ENCODE assay signal across 32 cellular contexts in the genomic region with DNA sequence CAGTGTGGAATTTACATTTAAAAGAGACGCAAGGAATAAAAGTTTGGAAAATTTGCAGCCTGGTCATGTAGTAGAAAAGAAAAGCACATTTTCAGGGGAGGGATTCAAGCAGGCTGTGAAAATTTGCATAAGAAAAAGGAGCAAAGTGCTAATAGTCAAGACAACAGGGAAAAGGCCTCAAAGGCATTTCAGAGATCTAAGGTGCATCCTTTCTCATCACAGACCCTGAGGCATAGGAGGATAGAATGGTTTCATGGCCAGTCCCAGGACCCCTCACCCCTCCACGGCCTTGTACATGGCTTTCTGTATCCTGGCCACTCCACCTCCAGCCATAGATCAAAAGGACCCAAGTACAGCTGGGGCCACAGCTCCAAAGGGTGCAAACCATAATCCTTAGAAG.
"Had no signal": no experiment of that assay in that cellular context is flagged by ENCODE, and none has a peak within 500 bp of the region (broad histone marks: within the 10 kb centered on the region; RNA-seq: fewer than 3 reads in every experiment).

No MANE protein-coding gene starts in this region.

- H3K4me3 Mint-ChIP-seq: activated B cell treated with CpG ODN at 0.5 μM for 24 hours; activated CD4-positive, alpha-beta memory T cell treated with anti-CD3 and anti-CD28 coated beads for 36 hours; activated CD4-positive, alpha-beta T cell treated with anti-CD3 and anti-CD28 coated beads for 36 hours; activated CD4-positive, alpha-beta T cell treated with anti-CD3 and anti-CD28 coated beads, Interleukin-2, amount 10 ng/mL, durations not matched to agents 24 days and 14 days; activated CD8-positive, alpha-beta memory T cell treated with anti-CD3 and anti-CD28 coated beads, Interleukin-2, amount 10 ng/mL, durations not matched to agents 7 days and 5 days; activated CD8-positive, alpha-beta T cell treated with anti-CD3 and anti-CD28 coated beads, Interleukin-2, amount 10 ng/mL, durations not matched to agents 7 days and 5 days; activated naive CD4-positive, alpha-beta T cell treated with anti-CD3 and anti-CD28 coated beads for 36 hours; activated naive CD4-positive, alpha-beta T cell treated with anti-CD3 and anti-CD28 coated beads, Interleukin-2, amount 50 U/mL, for 24 hours; activated naive CD8-positive, alpha-beta T cell treated with anti-CD3 and anti-CD28 coated beads for 36 hours; activated naive CD8-positive, alpha-beta T cell treated with anti-CD3 and anti-CD28 coated beads, Interleukin-2, amount 50 U/mL, for 24 hours; activated T-helper 1 cell treated with anti-CD3 and anti-CD28 coated beads, Interleukin-12 subunit alpha, Interleukin-12 subunit beta, Interleukin-2, Interleukin-4 antibody, amounts not matched to agents 30 ng/mL and 10 ng/mL and 1 ng/mL, durations not matched to agents 14 hours and 24 hours and 36 hours; effector memory CD8-positive, alpha-beta T cell had no signal

- H3K27me3 Mint-ChIP-seq: activated B cell treated with CpG ODN at 0.5 μM for 24 hours; activated CD4-positive, alpha-beta memory T cell treated with anti-CD3 and anti-CD28 coated beads for 36 hours; activated CD4-positive, alpha-beta T cell treated with anti-CD3 and anti-CD28 coated beads for 36 hours; activated CD4-positive, alpha-beta T cell treated with anti-CD3 and anti-CD28 coated beads, Interleukin-2, amount 10 ng/mL, durations not matched to agents 24 days and 14 days; activated CD8-positive, alpha-beta memory T cell treated with anti-CD3 and anti-CD28 coated beads, Interleukin-2, amount 10 ng/mL, durations not matched to agents 7 days and 5 days; activated naive CD4-positive, alpha-beta T cell treated with anti-CD3 and anti-CD28 coated beads, Interleukin-2, amount 50 U/mL, for 24 hours; activated naive CD8-positive, alpha-beta T cell treated with anti-CD3 and anti-CD28 coated beads for 36 hours; activated naive CD8-positive, alpha-beta T cell treated with anti-CD3 and anti-CD28 coated beads, Interleukin-2, amount 50 U/mL, for 24 hours; effector memory CD8-positive, alpha-beta T cell had no signal

- H3K27ac Mint-ChIP-seq: activated B cell treated with CpG ODN at 0.5 μM for 24 hours; activated CD4-positive, alpha-beta memory T cell treated with anti-CD3 and anti-CD28 coated beads for 36 hours; activated CD4-positive, alpha-beta T cell treated with anti-CD3 and anti-CD28 coated beads for 36 hours; activated CD4-positive, alpha-beta T cell treated with anti-CD3 and anti-CD28 coated beads, Interleukin-2, amount 10 ng/mL, durations not matched to agents 24 days and 14 days; activated CD8-positive, alpha-beta memory T cell treated with anti-CD3 and anti-CD28 coated beads, Interleukin-2, amount 10 ng/mL, durations not matched to agents 7 days and 5 days; activated CD8-positive, alpha-beta T cell treated with anti-CD3 and anti-CD28 coated beads, Interleukin-2, amount 10 ng/mL, durations not matched to agents 7 days and 5 days; activated naive CD4-positive, alpha-beta T cell treated with anti-CD3 and anti-CD28 coated beads for 36 hours; activated naive CD4-positive, alpha-beta T cell treated with anti-CD3 and anti-CD28 coated beads, Interleukin-2, amount 50 U/mL, for 24 hours; activated naive CD8-positive, alpha-beta T cell treated with anti-CD3 and anti-CD28 coated beads for 36 hours; activated naive CD8-positive, alpha-beta T cell treated with anti-CD3 and anti-CD28 coated beads, Interleukin-2, amount 50 U/mL, for 24 hours; activated T-helper 1 cell treated with anti-CD3 and anti-CD28 coated beads, Interleukin-12 subunit alpha, Interleukin-12 subunit beta, Interleukin-2, Interleukin-4 antibody, amounts not matched to agents 30 ng/mL and 10 ng/mL and 1 ng/mL, durations not matched to agents 14 hours and 24 hours and 36 hours; activated T-helper 2 cell treated with anti-CD3 and anti-CD28 coated beads, Interferon-gamma antibody, Interleukin-2, Interleukin-4, amounts not matched to agents 10 μg/mL and 5 μg/mL and 100 μg/mL, durations not matched to agents 14 hours and 24 hours and 36 hours; effector memory CD8-positive, alpha-beta T cell had no signal

- H3K4me1 Mint-ChIP-seq: activated B cell treated with CpG ODN at 0.5 μM for 24 hours; activated CD4-positive, alpha-beta T cell treated with anti-CD3 and anti-CD28 coated beads for 36 hours; activated CD4-positive, alpha-beta T cell treated with anti-CD3 and anti-CD28 coated beads, Interleukin-2, amount 10 ng/mL, durations not matched to agents 24 days and 14 days; activated CD8-positive, alpha-beta memory T cell treated with anti-CD3 and anti-CD28 coated beads, Interleukin-2, amount 10 ng/mL, durations not matched to agents 7 days and 5 days; activated naive CD4-positive, alpha-beta T cell treated with anti-CD3 and anti-CD28 coated beads, Interleukin-2, amount 50 U/mL, for 24 hours; activated naive CD8-positive, alpha-beta T cell treated with anti-CD3 and anti-CD28 coated beads for 36 hours; activated naive CD8-positive, alpha-beta T cell treated with anti-CD3 and anti-CD28 coated beads, Interleukin-2, amount 50 U/mL, for 24 hours had no signal

- H3K27me3 ChIP-seq: adrenal gland, body of pancreas, esophagus squamous epithelium, gastroesophageal sphincter had no signal

- H3K27ac ChIP-seq: adrenal gland, body of pancreas, esophagus squamous epithelium, gastroesophageal sphincter, VCaP had no signal

- H3K4me1 ChIP-seq: adrenal gland, body of pancreas, esophagus squamous epithelium, gastroesophageal sphincter had no signal

- H3K36me3 Mint-ChIP-seq: activated CD4-positive, alpha-beta memory T cell treated with anti-CD3 and anti-CD28 coated beads for 36 hours; activated CD8-positive, alpha-beta memory T cell treated with anti-CD3 and anti-CD28 coated beads, Interleukin-2, amount 10 ng/mL, durations not matched to agents 7 days and 5 days; activated naive CD4-positive, alpha-beta T cell treated with anti-CD3 and anti-CD28 coated beads, Interleukin-2, amount 50 U/mL, for 24 hours; activated naive CD8-positive, alpha-beta T cell treated with anti-CD3 and anti-CD28 coated beads for 36 hours had no signal

- DNase-seq: activated B cell treated with CpG ODN at 0.5 μM for 24 hours; activated CD4-positive, alpha-beta memory T cell treated with anti-CD3 and anti-CD28 coated beads for 36 hours; activated CD4-positive, alpha-beta T cell treated with anti-CD3 and anti-CD28 coated beads for 36 hours; activated CD4-positive, alpha-beta T cell treated with anti-CD3 and anti-CD28 coated beads, Interleukin-2, amount 10 ng/mL, durations not matched to agents 24 days and 14 days; activated CD4-positive, CD25-positive, alpha-beta regulatory T cell treated with anti-CD3 and anti-CD28 coated beads, Interleukin-2, amount 50 U/mL, for 72 hours; activated CD8-positive, alpha-beta memory T cell treated with anti-CD3 and anti-CD28 coated beads, Interleukin-2, amount 10 ng/mL, durations not matched to agents 7 days and 5 days; activated CD8-positive, alpha-beta memory T cell treated with anti-CD3 and anti-CD28 coated beads, Interleukin-2, amount 50 U/mL, for 4 hours; activated CD8-positive, alpha-beta T cell treated with anti-CD3 and anti-CD28 coated beads, Interleukin-2, amount 10 ng/mL, durations not matched to agents 7 days and 5 days; activated effector memory CD4-positive, alpha-beta T cell treated with anti-CD3 and anti-CD28 coated beads, Interleukin-2, amount 50 U/mL, for 16 hours; activated naive CD4-positive, alpha-beta T cell treated with anti-CD3 and anti-CD28 coated beads for 36 hours; activated naive CD8-positive, alpha-beta T cell treated with anti-CD3 and anti-CD28 coated beads for 36 hours; activated naive CD8-positive, alpha-beta T cell treated with anti-CD3 and anti-CD28 coated beads, Interleukin-2, amount 50 U/mL, for 24 hours; activated T-cell treated with anti-CD3 and anti-CD28 coated beads, Interleukin-2, amount 50 U/mL, for 1 hour; activated T-cell treated with anti-CD3 and anti-CD28 coated beads, Interleukin-2, amount 50 U/mL, for 48 hours; adrenal gland; amygdala; aorta; body of pancreas; caudate nucleus; cortex of kidney; dermis blood vessel endothelial cell; effector CD4-positive, alpha-beta T cell; effector memory CD8-positive, alpha-beta T cell; erythroblast; esophagus squamous epithelium; foreskin melanocyte; T-helper 2 cell had no signal

- H3K4me3 ChIP-seq: adrenal gland, body of pancreas, esophagus squamous epithelium, gastroesophageal sphincter had no signal

- ATAC-seq: activated CD4-positive, alpha-beta T cell treated with anti-CD3 and anti-CD28 coated beads for 36 hours; activated CD8-positive, alpha-beta memory T cell treated with anti-CD3 and anti-CD28 coated beads, Interleukin-2, amount 10 ng/mL, durations not matched to agents 7 days and 5 days; activated CD8-positive, alpha-beta T cell treated with anti-CD3 and anti-CD28 coated beads, Interleukin-2, amount 10 ng/mL, durations not matched to agents 7 days and 5 days; activated naive CD8-positive, alpha-beta T cell treated with anti-CD3 and anti-CD28 coated beads, Interleukin-2, amount 50 U/mL, for 24 hours; body of pancreas; effector memory CD8-positive, alpha-beta T cell; gastroesophageal sphincter had no signal

- H3K36me3 ChIP-seq: adrenal gland, esophagus squamous epithelium, gastroesophageal sphincter had no signal

- H3K9me3 ChIP-seq: adrenal gland, body of pancreas, esophagus squamous epithelium, gastroesophageal sphincter had no signal
